ENCODE assay signal across 25 cellular contexts in the genomic region with DNA sequence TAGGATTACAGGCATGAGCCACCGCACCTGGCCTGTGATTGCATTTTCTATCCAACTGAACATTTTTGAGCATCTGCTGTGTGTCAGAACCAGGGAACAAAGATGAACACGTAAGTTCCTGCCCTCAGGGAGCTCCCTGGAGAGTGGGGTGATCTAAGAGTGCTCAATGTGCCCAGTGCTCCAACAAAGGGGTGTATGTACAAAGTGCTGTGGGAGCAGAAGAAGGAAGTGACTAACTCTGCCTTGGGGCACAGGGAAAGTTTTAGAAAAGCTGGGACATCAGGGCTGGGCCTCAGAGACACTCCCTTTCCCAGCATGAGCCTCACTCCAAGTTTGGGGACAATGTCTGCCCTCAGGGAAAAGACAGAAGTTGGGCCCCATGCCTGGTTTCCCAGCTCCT. TPM values are rescaled to one million over a fixed set of nuclear protein-coding genes. Genes with fewer than 3 reads are reported as not detected.
DNase-seq lines count a peak whose midpoint lies in the region; ATAC-seq and TF ChIP-seq lines count a peak whose summit lies in the region.
"Had no signal": no experiment of that assay in that cellular context is flagged by ENCODE, and none has a peak within 500 bp of the region (broad histone marks: within the 10 kb centered on the region; RNA-seq: fewer than 3 reads in every experiment).

No MANE protein-coding gene starts in this region.

- H3K27me3 ChIP-seq in esophagus muscularis mucosa: peaks cover 0 to 6% (median 2%) of the 10 kb centered on the region in 4 donors
- H3K27me3 ChIP-seq in gastrocnemius medialis: no peaks in the 10 kb centered on the region

- no peak overlapping the region for H3K27ac Mint-ChIP-seq in stimulated activated memory B cell treated with anti-CD40 and anti-IgM and Interleukin-4, amounts not matched to agents 10 μg/mL and 1 μg/mL and 100 μg/mL, for 72 hours
- H3K27ac Mint-ChIP-seq: CD8-positive, alpha-beta T cell had no signal

- in situ Hi-C loops in SK-MEL-5 (cut with HindIII; ENCODE audit: low pct_unique_long_range_greater_than_20kb, low sequenced_read_pairs): no loop called here
- in situ Hi-C loops in gastrocnemius medialis (cut with MboI; ENCODE audit: low sequenced_read_pairs in 4 of 4): no loop called here

- no peak overlapping the region for H3K4me3 Mint-ChIP-seq in stimulated activated memory B cell treated with anti-CD40 and anti-IgM and Interleukin-4, amounts not matched to agents 10 μg/mL and 1 μg/mL and 100 μg/mL, for 72 hours
- H3K4me3 Mint-ChIP-seq: CD8-positive, alpha-beta T cell had no signal

- no peaks in the 10 kb centered on the region for H3K36me3 ChIP-seq in esophagus muscularis mucosa
- no peaks in the 10 kb centered on the region for H3K36me3 ChIP-seq in gastrocnemius medialis

- TF ChIP-seq CTCF in esophagus muscularis mucosa (IDR thresholded peaks at IDR 0.05) (no peak), gastrocnemius medialis (IDR thresholded peaks at IDR 0.05 in 4 of 5, conservative IDR thresholded peaks at IDR 0.05 in 1 of 5) (no peak)

- no peak for TF ChIP-seq EP300 in esophagus muscularis mucosa (IDR thresholded peaks at IDR 0.05)

- peaks cover 0 to 6% (median 0%) of the 10 kb centered on the region in 4 donors for H3K4me1 ChIP-seq in esophagus muscularis mucosa
- no peaks in the 10 kb centered on the region for H3K4me1 ChIP-seq in gastrocnemius medialis

- no peaks in the 10 kb centered on the region for H3K4me1 Mint-ChIP-seq in stimulated activated memory B cell treated with anti-CD40 and anti-IgM and Interleukin-4, amounts not matched to agents 10 μg/mL and 1 μg/mL and 100 μg/mL, for 72 hours

- TF ChIP-seq POLR2A in esophagus muscularis mucosa (IDR thresholded peaks at IDR 0.05; ENCODE audit: low read depth): no peak
- TF ChIP-seq POLR2A in gastrocnemius medialis (IDR thresholded peaks at IDR 0.05): no peak

- DNase-seq in Daoy (ENCODE audit: low read depth) (peak; percentile 23), HT1080 (ENCODE audit: low read depth) (peak; percentile 17), SK-MEL-5 (ENCODE audit: low read depth, low spot score) (peak; percentile 5), esophagus muscularis mucosa (ENCODE audit: extremely low spot score) (peak; percentile 37), KG1 (lab: John Stamatoyannopoulos, UW) (no peak), gastrocnemius medialis (no peak), NCI-H774 (lab: John Stamatoyannopoulos, UW) (no peak)
- DNase-seq: 8988T; AML-193; C1 segment of cervical spinal cord; CD8-positive, alpha-beta T cell; DMS153; GM23248; HCEC 1CT; NCI-H1105; NCI-H146; NCI-H2029; NCI-H2227 treated with DMSO at 0.1 percent for 48 hours; NCI-H510A; NCI-H748 treated with DMSO at 0.1 percent for 48 hours; SHP77; SW 1271 had no signal

- H3K27me3 Mint-ChIP-seq in stimulated activated memory B cell treated with anti-CD40 and anti-IgM and Interleukin-4, amounts not matched to agents 10 μg/mL and 1 μg/mL and 100 μg/mL, for 72 hours: no peaks in the 10 kb centered on the region

- H3K9me3 Mint-ChIP-seq in stimulated activated memory B cell treated with anti-CD40 and anti-IgM and Interleukin-4, amounts not matched to agents 10 μg/mL and 1 μg/mL and 100 μg/mL, for 72 hours: peaks cover 3% of the 10 kb centered on the region
- H3K9me3 Mint-ChIP-seq: CD8-positive, alpha-beta T cell had no signal

- H3K27ac ChIP-seq in esophagus muscularis mucosa (replicated peaks in 1 of 4) (no peak overlapping the region), gastrocnemius medialis (no peak overlapping the region)
- H3K27ac ChIP-seq: GM23248, SK-N-MC had no signal

- intact Hi-C loops in esophagus muscularis mucosa (cut with DNase I) (no loop called here), gastrocnemius medialis (cut with DNase I; ENCODE audit: low total_unique reads) (no loop called here)

- H3K9me3 ChIP-seq in esophagus muscularis mucosa (no peaks in the 10 kb centered on the region), gastrocnemius medialis (no peaks in the 10 kb centered on the region)

- ATAC-seq in gastrocnemius medialis: no peak
- ATAC-seq in stimulated activated memory B cell treated with anti-CD40 and anti-IgM and Interleukin-4, amounts not matched to agents 10 μg/mL and 1 μg/mL and 100 μg/mL, for 72 hours: no peak
- ATAC-seq: CD8-positive, alpha-beta T cell; K562 had no signal

- no peaks in the 10 kb centered on the region for H3K36me3 Mint-ChIP-seq in stimulated activated memory B cell treated with anti-CD40 and anti-IgM and Interleukin-4, amounts not matched to agents 10 μg/mL and 1 μg/mL and 100 μg/mL, for 72 hours
- H3K36me3 Mint-ChIP-seq: CD8-positive, alpha-beta T cell had no signal

- 75% methylated on average over 2 of the region's 2 CpGs for WGBS in esophagus muscularis mucosa

- H3K4me3 ChIP-seq in esophagus muscularis mucosa (no peak overlapping the region), gastrocnemius medialis (no peak overlapping the region)
- H3K4me3 ChIP-seq: GM23248, K562, SK-N-MC had no signal

RNA-seq across cellular contexts. Expression of gene BNC1, which starts 27.6 kb away (rescaled TPM):
- 8.5 and 9.1 TPM in 2 replicates for total RNA-seq in Daoy (2014; rRNA removed; shearing (Covaris generic))
- total RNA-seq in HT1080 (2014; rRNA removed; shearing (Covaris generic)): 14.8 and 18.1 TPM in 2 replicates
- polyA plus RNA-seq in HT1080 (2015; cell fraction: cytosol; rRNA removed): 14.8 and 16.8 TPM in 2 replicates
- polyA plus RNA-seq in HT1080 (2015; cell fraction: nucleus; rRNA removed): 14.2 and 14.3 TPM in 2 replicates
- not detected in 2 replicates for total RNA-seq in SK-MEL-5 (2014; rRNA removed; shearing (Covaris generic))
- polyA plus RNA-seq in SK-MEL-5 (2015; cell fraction: cytosol; rRNA removed): not detected in 2 replicates
- polyA plus RNA-seq in SK-MEL-5 (2015; cell fraction: nucleus; rRNA removed): not detected in 2 replicates
- total RNA-seq in esophagus muscularis mucosa (under 1 TPM in 3 of 4 donors, not detected in 1; 0.11 to 0.83 (median 0.19) TPM), gastrocnemius medialis (under 1 TPM in 3 of 4 donors, not detected in 1; 0.10 to 0.13 (median 0.11) TPM)
- total RNA-seq: CD8-positive, alpha-beta T cell; K562 had no signal
- polyA plus RNA-seq: K562 had no signal

Comparison
In these comparisons a context has a peak if more than half of its experiments do, and no peak if none do; other contexts are left out.
1. DNase-seq: peak in Daoy (single experiment), HT1080 (single experiment), SK-MEL-5 (single experiment) and esophagus muscularis mucosa (single experiment); none in KG1 (single experiment), gastrocnemius medialis (0 of 2) and NCI-H774 (single experiment).